ENCODE assay signal across 1 cellular context in genomic region chr17:78497115-78497540, GRCh38.
TF ChIP-seq lines count a peak whose summit lies in the region.

No MANE protein-coding gene starts in this region.

TF ChIP-seq in K562, 482 proteins besides CTCF, POLR2A, EP300 and RAD21 (continued from another document):
- TF ChIP-seq DEAF1 (CRISPR knock-in tag; IDR thresholded peaks at IDR 0.05) = peak; percentile 84
- 0 out of 2 replicates have a peak, but pooled peaks have one; percentile 15 for TF ChIP-seq ZNF263 (CRISPR knock-in tag; IDR thresholded peaks at IDR 0.05; ENCODE audit: borderline replicate concordance)
